Comparison of ENCODE assay signal across 8 cellular contexts in genomic region chrX:101348452-101349222, GRCh38. TPM values are rescaled to one million over a fixed set of nuclear protein-coding genes. Genes with fewer than 3 reads are reported as not detected.
A peak's percentile ranks its signal among the peaks of the same experiment; 100 is the strongest.
DNase-seq lines count a peak whose midpoint lies in the region; ATAC-seq and TF ChIP-seq lines count a peak whose summit lies in the region.

TIMM8A (minus strand) TSS chrX:101348742; CDS start chrX:101348664, 78 bp downstream.

- peaks cover 10% of the 10 kb centered on the region for H3K4me1 Mint-ChIP-seq in activated T-helper 2 cell treated with anti-CD3 and anti-CD28 coated beads, Interferon-gamma antibody, Interleukin-2, Interleukin-4, amounts not matched to agents 10 μg/mL and 5 μg/mL and 100 μg/mL, durations not matched to agents 14 hours and 24 hours and 36 hours (ENCODE audit: low read depth)
- H3K4me1 Mint-ChIP-seq in nephron progenitor cell = peaks cover 26% of the 10 kb centered on the region
- peaks cover 14% of the 10 kb centered on the region for H3K4me1 Mint-ChIP-seq in stimulated activated naive CD8-positive, alpha-beta T cell treated with anti-CD3 and anti-CD28 coated beads, Interleukin-15, amount 100 ng/mL, for 72 hours

- H3K27ac Mint-ChIP-seq in activated T-helper 2 cell treated with anti-CD3 and anti-CD28 coated beads, Interferon-gamma antibody, Interleukin-2, Interleukin-4, amounts not matched to agents 10 μg/mL and 5 μg/mL and 100 μg/mL, durations not matched to agents 14 hours and 24 hours and 36 hours = peak within 1 kb of the TSS; percentile 84
- H3K27ac Mint-ChIP-seq in nephron progenitor cell = no peak within 1 kb of the TSS
- H3K27ac Mint-ChIP-seq in stimulated activated naive CD8-positive, alpha-beta T cell treated with anti-CD3 and anti-CD28 coated beads, Interleukin-15, amount 100 ng/mL, for 72 hours = peak within 1 kb of the TSS; percentile 93 to 94

- peak; percentile 85 for DNase-seq in Daoy (ENCODE audit: low read depth)
- DNase-seq in GM23248 = peak; percentile 89
- peak; percentile 90 for DNase-seq in Karpas-422
- DNase-seq in RWPE2 (ENCODE audit: low spot score) = peak; percentile 70
- peak; percentile 71 for DNase-seq in activated T-helper 2 cell treated with anti-CD3 and anti-CD28 coated beads, Interferon-gamma antibody, Interleukin-2, Interleukin-4, amounts not matched to agents 10 μg/mL and 5 μg/mL and 100 μg/mL, durations not matched to agents 14 hours and 24 hours and 36 hours (ENCODE audit: low spot score)
- peak; percentile 69 for DNase-seq in fibroblast of pulmonary artery (ENCODE audit: low read depth)
- DNase-seq in nephron progenitor cell = peak; percentile 71
- DNase-seq in stimulated activated naive CD8-positive, alpha-beta T cell treated with anti-CD3 and anti-CD28 coated beads, Interleukin-15, amount 100 ng/mL, for 72 hours = peak; percentile 63 to 74

- peaks cover 21% of the 10 kb centered on the region for H3K36me3 Mint-ChIP-seq in activated T-helper 2 cell treated with anti-CD3 and anti-CD28 coated beads, Interferon-gamma antibody, Interleukin-2, Interleukin-4, amounts not matched to agents 10 μg/mL and 5 μg/mL and 100 μg/mL, durations not matched to agents 14 hours and 24 hours and 36 hours (ENCODE audit: low read depth)
- peaks cover 18% of the 10 kb centered on the region for H3K36me3 Mint-ChIP-seq in nephron progenitor cell (ENCODE audit: low read depth)

- H3K9me2 ChIP-seq in GM23248 (ENCODE audit: insufficient read depth) = no peaks in the 10 kb centered on the region
- no peaks in the 10 kb centered on the region for H3K9me2 ChIP-seq in Karpas-422 (replicated peaks; ENCODE audit: insufficient read depth, low read length)

- peak within 1 kb of the TSS; percentile 95 for H2AFZ ChIP-seq in GM23248
- peak within 1 kb of the TSS; percentile 37; the same call in 1 of the 2 replicates for H2AFZ ChIP-seq in Karpas-422 (ENCODE audit: low read length)

- peaks cover 15% of the 10 kb centered on the region; the same call in 1 of the 2 replicates for H3F3A ChIP-seq in GM23248 (ENCODE audit: insufficient read depth)

- H3K27me3 ChIP-seq in GM23248 (replicated peaks; ENCODE audit: insufficient read depth) = no peaks in the 10 kb centered on the region
- no peaks in the 10 kb centered on the region for H3K27me3 ChIP-seq in Karpas-422 (ENCODE audit: low read length)
- no peaks in the 10 kb centered on the region for H3K27me3 ChIP-seq in RWPE2 (ENCODE audit: insufficient read depth, poor library complexity, severe bottlenecking)

- no peaks in the 10 kb centered on the region for H3K9me3 Mint-ChIP-seq in activated T-helper 2 cell treated with anti-CD3 and anti-CD28 coated beads, Interferon-gamma antibody, Interleukin-2, Interleukin-4, amounts not matched to agents 10 μg/mL and 5 μg/mL and 100 μg/mL, durations not matched to agents 14 hours and 24 hours and 36 hours
- H3K9me3 Mint-ChIP-seq in nephron progenitor cell = peaks cover 48% of the 10 kb centered on the region
- H3K9me3 Mint-ChIP-seq in stimulated activated naive CD8-positive, alpha-beta T cell treated with anti-CD3 and anti-CD28 coated beads, Interleukin-15, amount 100 ng/mL, for 72 hours = no peaks in the 10 kb centered on the region

- no peak for TF ChIP-seq CTCF in RWPE2 (IDR thresholded peaks at IDR 0.05; ENCODE audit: poor library complexity, severe bottlenecking)
- no peak for TF ChIP-seq CTCF in fibroblast of pulmonary artery (IDR thresholded peaks at IDR 0.05; ENCODE audit: low read length, missing control alignments)
- TF ChIP-seq CTCF in nephron progenitor cell (IDR thresholded peaks at IDR 0.05) = no peak

- no peaks in the 10 kb centered on the region for H3K9me3 ChIP-seq in GM23248 (ENCODE audit: low read depth)
- no peaks in the 10 kb centered on the region for H3K9me3 ChIP-seq in Karpas-422 (ENCODE audit: low read length)
- H3K9me3 ChIP-seq in RWPE2 (ENCODE audit: severe bottlenecking) = no peaks in the 10 kb centered on the region

- H3K4me1 ChIP-seq in GM23248 (ENCODE audit: insufficient read depth) = no peaks in the 10 kb centered on the region; the same call in 1 of the 2 replicates
- H3K4me1 ChIP-seq in Karpas-422 (ENCODE audit: low read length) = peaks cover 23% of the 10 kb centered on the region
- H3K4me1 ChIP-seq in RWPE2 (ENCODE audit: insufficient read depth, poor library complexity, severe bottlenecking) = no peaks in the 10 kb centered on the region

- no peaks in the 10 kb centered on the region for H3K36me3 ChIP-seq in GM23248 (ENCODE audit: low read depth)
- peaks cover 22% of the 10 kb centered on the region; the same call in 1 of the 2 replicates for H3K36me3 ChIP-seq in Karpas-422 (ENCODE audit: insufficient read depth, low read length)
- H3K36me3 ChIP-seq in RWPE2 (ENCODE audit: low read depth) = no peaks in the 10 kb centered on the region

- H4K20me1 ChIP-seq in GM23248 (ENCODE audit: insufficient read depth) (no peaks in the 10 kb centered on the region), Karpas-422 (ENCODE audit: insufficient read depth, low read depth, low read length) (no peaks in the 10 kb centered on the region)

- ATAC-seq in RWPE2 (ENCODE audit: low read depth) = peak; percentile 92
- ATAC-seq in stimulated activated naive CD8-positive, alpha-beta T cell treated with anti-CD3 and anti-CD28 coated beads, Interleukin-15, amount 100 ng/mL, for 72 hours = peak; percentile 98

- no peaks in the 10 kb centered on the region for H3K27me3 Mint-ChIP-seq in activated T-helper 2 cell treated with anti-CD3 and anti-CD28 coated beads, Interferon-gamma antibody, Interleukin-2, Interleukin-4, amounts not matched to agents 10 μg/mL and 5 μg/mL and 100 μg/mL, durations not matched to agents 14 hours and 24 hours and 36 hours (ENCODE audit: low read depth)
- H3K27me3 Mint-ChIP-seq in nephron progenitor cell (ENCODE audit: low read depth, poor library complexity) = no peaks in the 10 kb centered on the region
- H3K27me3 Mint-ChIP-seq in stimulated activated naive CD8-positive, alpha-beta T cell treated with anti-CD3 and anti-CD28 coated beads, Interleukin-15, amount 100 ng/mL, for 72 hours = no peaks in the 10 kb centered on the region

- H3K27ac ChIP-seq in GM23248 (peak within 1 kb of the TSS; percentile 94), Karpas-422 (ENCODE audit: low read length) (peak within 1 kb of the TSS; percentile 60), RWPE2 (ENCODE audit: poor library complexity, severe bottlenecking) (peak within 1 kb of the TSS; percentile 57)

- H3K9ac ChIP-seq in GM23248 = peak within 1 kb of the TSS; percentile 90
- peak within 1 kb of the TSS; percentile 83 for H3K9ac ChIP-seq in Karpas-422 (ENCODE audit: low read length)

- peak within 1 kb of the TSS; percentile 94 for H3K4me2 ChIP-seq in GM23248 (ENCODE audit: unreplicated experiment)
- H3K4me2 ChIP-seq in Karpas-422 (ENCODE audit: low read depth, low read length, poor library complexity, severe bottlenecking) = peak within 1 kb of the TSS; percentile 76

- in situ Hi-C loops in GM23248 (cut with MboI) = no loop called here

- WGBS in GM23248 (ENCODE audit: low coverage in 1 of 2, low lambda C conversion rate in 2 of 2, missing lambda C conversion rate in 2 of 2), 2 experiments = 0 to 3% methylated on average over 28 to 36 of the region's 55 CpGs

- intact Hi-C loops in activated T-helper 2 cell treated with anti-CD3 and anti-CD28 coated beads, Interferon-gamma antibody, Interleukin-2, Interleukin-4, amounts not matched to agents 10 μg/mL and 5 μg/mL and 100 μg/mL, durations not matched to agents 14 hours and 24 hours and 36 hours (cut with micrococcal nuclease) = loop anchor here (1.0 kb wide), 2 partner anchors 42 to 59 kb away; partner anchors contain the start of gene GLA

- peak within 1 kb of the TSS; percentile 88 for H3K4me3 Mint-ChIP-seq in activated T-helper 2 cell treated with anti-CD3 and anti-CD28 coated beads, Interferon-gamma antibody, Interleukin-2, Interleukin-4, amounts not matched to agents 10 μg/mL and 5 μg/mL and 100 μg/mL, durations not matched to agents 14 hours and 24 hours and 36 hours (ENCODE audit: low read depth)
- H3K4me3 Mint-ChIP-seq in nephron progenitor cell = peak within 1 kb of the TSS; percentile 89
- H3K4me3 Mint-ChIP-seq in stimulated activated naive CD8-positive, alpha-beta T cell treated with anti-CD3 and anti-CD28 coated beads, Interleukin-15, amount 100 ng/mL, for 72 hours = peak within 1 kb of the TSS; percentile 91 to 93

- H3K79me2 ChIP-seq in GM23248 (ENCODE audit: insufficient read depth) = peaks cover 46% of the 10 kb centered on the region
- peaks cover 22% of the 10 kb centered on the region for H3K79me2 ChIP-seq in Karpas-422 (ENCODE audit: low read length)

- H3K4me3 ChIP-seq in GM23248 (peak within 1 kb of the TSS; percentile 99), Karpas-422 (ENCODE audit: low read length) (peak within 1 kb of the TSS; percentile 71), RWPE2 (ENCODE audit: severe bottlenecking) (peak within 1 kb of the TSS; percentile 64), fibroblast of pulmonary artery (replicated peaks; ENCODE audit: low read depth, low read length) (peak within 1 kb of the TSS; percentile 76)

RNA-seq across cellular contexts. Expression of gene TIMM8A, which starts in this region (rescaled TPM):
- total RNA-seq in Daoy (2014; rRNA removed; shearing (Covaris generic)) = 4.7 and 9.0 TPM in 2 replicates
- 1.9 and 14.9 TPM in 2 replicates for total RNA-seq in GM23248 (2014; rRNA removed; shearing (Covaris generic))
- polyA plus RNA-seq in GM23248 (2016; fragmentation: Nextera tagmentation; extraction: Ambion mirVana) = 15.7 and 18.5 TPM in 2 replicates
- total RNA-seq in Karpas-422 (2014; rRNA removed; shearing (Covaris generic); ENCODE audit: low replicate concordance) = 3.5 and 10.3 TPM in 2 replicates
- total RNA-seq in activated T-helper 2 cell treated with anti-CD3 and anti-CD28 coated beads, Interferon-gamma antibody, Interleukin-2, Interleukin-4, amounts not matched to agents 10 μg/mL and 5 μg/mL and 100 μg/mL, durations not matched to agents 14 hours and 24 hours and 36 hours = 25.5 and 27.9 TPM in 2 replicates

Comparison
In these comparisons a context has a peak if more than half of its experiments do, and no peak if none do; other contexts are left out.
1. Peak in every context shown above with its lines: DNase-seq, ATAC-seq, H3K4me3 ChIP-seq and H3K27ac ChIP-seq.